ENCODE assay signal across 15 cellular contexts in the genomic region with DNA sequence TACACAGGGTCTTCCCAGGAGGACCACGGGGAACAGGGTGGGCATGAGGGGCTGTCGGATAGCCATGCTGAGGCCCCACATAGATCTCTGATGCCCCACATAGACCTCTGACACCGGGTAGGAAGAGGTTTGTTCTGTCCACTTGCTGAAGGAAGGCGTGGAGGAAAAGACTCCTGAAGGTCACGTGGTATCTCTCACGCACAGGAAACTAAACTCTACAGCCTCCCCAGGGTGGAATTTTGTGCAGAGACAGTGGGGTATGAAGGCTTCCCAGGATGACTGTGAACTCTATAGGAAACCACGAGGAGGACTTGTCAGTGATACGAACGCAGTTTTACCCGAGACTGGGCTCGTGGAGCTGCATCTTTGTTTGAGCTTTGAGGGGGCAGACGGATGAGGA. TPM values are rescaled to one million over a fixed set of nuclear protein-coding genes. Genes with fewer than 3 reads are reported as not detected.
DNase-seq lines count a peak whose midpoint lies in the region; ATAC-seq, FAIRE-seq and TF ChIP-seq lines count a peak whose summit lies in the region.
"Had no signal": no experiment of that assay in that cellular context is flagged by ENCODE, and none has a peak within 500 bp of the region (broad histone marks: within the 10 kb centered on the region; RNA-seq: fewer than 3 reads in every experiment).

No MANE protein-coding gene starts in this region.

- H3K4me1 Mint-ChIP-seq in mesothelial cell of epicardium = peaks cover 16% of the 10 kb centered on the region

- no peak overlapping the region for H2AFZ ChIP-seq in HepG2 (ENCODE audit: low read length)

- POLR2A ChIA-PET in HepG2 (lab: Yijun Ruan, JAX) = no interaction called here

- TF ChIP-seq POLR2A in HepG2 (IDR thresholded peaks at IDR 0.05; ENCODE audit: insufficient read depth in 1 of 2, low read depth in 2 of 2, low read length in 2 of 2) = no peak
- no peak for TF ChIP-seq POLR2A in right lobe of liver (IDR thresholded peaks at IDR 0.05)

- FAIRE-seq in HepG2 (lab: Jason Lieb, UNC) = no peak
- FAIRE-seq: islet of Langerhans had no signal

- DNase-seq in HepG2 (ENCODE audit: low spot score) (no peak), right lobe of liver (no peak), dermis blood vessel endothelial cell (peak; percentile 67), mesothelial cell of epicardium (ENCODE audit: low spot score in 2 of 2, unreplicated experiment in 2 of 2) (no peak), NCI-H446 treated with DMSO at 0.1 percent for 48 hours (lab: John Stamatoyannopoulos, UW) (no peak), SHP77 (lab: John Stamatoyannopoulos, UW) (no peak)
- DNase-seq: Karpas-422, NCI-H1417 treated with DMSO at 0.1 percent for 48 hours had no signal

- H3K27me3 ChIP-seq in HepG2 (ENCODE audit: control insufficient read depth in 1 of 2, insufficient read depth in 2 of 2, low read length in 2 of 2) = peaks cover 0 to under 1% of the 10 kb centered on the region in 2 experiments; a peak in 1 of 5 replicates
- H3K27me3 ChIP-seq in right lobe of liver = no peaks in the 10 kb centered on the region

- no peak for TF ChIP-seq EP300 in HepG2 (IDR thresholded peaks at IDR 0.05; ENCODE audit: low read depth in 2 of 2, low read length in 2 of 2)
- no peak for TF ChIP-seq EP300 in HepG2 (CRISPR knock-in tag; IDR thresholded peaks at IDR 0.05; ENCODE audit: borderline replicate concordance)

- H3K79me2 ChIP-seq in HepG2 (ENCODE audit: insufficient read depth, low read length) = no peaks in the 10 kb centered on the region

- H3K27ac ChIP-seq in HepG2 (ENCODE audit: extremely low read length, insufficient read depth, low read length) = no peak overlapping the region
- H3K27ac ChIP-seq in right lobe of liver = no peak overlapping the region
- H3K27ac ChIP-seq: HL-60 had no signal

- peak overlapping the region; percentile 64 for H3K4me2 ChIP-seq in HepG2 (ENCODE audit: low read depth, low read length)

- peak overlapping the region; percentile 2 for H3K4me3 Mint-ChIP-seq in mesothelial cell of epicardium

- in situ Hi-C loops in HepG2 (cut with HindIII; ENCODE audit: extremely low pct_ligation_motif_present, low pct_unique_long_range_greater_than_20kb) = no loop called here

- H3K9me3 ChIP-seq in HepG2 (ENCODE audit: low read length) (no peaks in the 10 kb centered on the region), right lobe of liver (no peaks in the 10 kb centered on the region)
- H3K9me3 ChIP-seq: mucosa of descending colon had no signal

- TF ChIP-seq RAD21 in HepG2 (CRISPR knock-in tag; IDR thresholded peaks at IDR 0.05) = no peak

- no peaks in the 10 kb centered on the region for H3K9me3 Mint-ChIP-seq in mesothelial cell of epicardium

- H3K36me3 ChIP-seq in HepG2 (replicated peaks in 1 of 2; ENCODE audit: control insufficient read depth in 1 of 2, insufficient read depth in 2 of 2, low read length in 2 of 2) = no peaks in the 10 kb centered on the region
- H3K36me3 ChIP-seq in right lobe of liver = no peaks in the 10 kb centered on the region

- WGBS in HepG2 (ENCODE audit: low lambda C conversion rate) = 19% methylated on average over 12 of the region's 12 CpGs
- 66% methylated on average over 6 of the region's 12 CpGs for WGBS in right lobe of liver (ENCODE audit: insufficient coverage, low coverage, low lambda C conversion rate, missing lambda C conversion rate)

- H4K20me1 ChIP-seq in HepG2 (ENCODE audit: insufficient read depth, low read length) = no peaks in the 10 kb centered on the region

- intact Hi-C loops in HepG2 (cut with micrococcal nuclease; ENCODE audit: unreplicated experiment) = no loop called here
- intact Hi-C loops in right lobe of liver (cut with DNase I) = no loop called here

- no peak for TF ChIP-seq CTCF in HepG2 (CRISPR knock-in tag; IDR thresholded peaks at IDR 0.05)
- no peak for TF ChIP-seq CTCF in right lobe of liver (IDR thresholded peaks at IDR 0.05)
- no peak for TF ChIP-seq CTCF in mesothelial cell of epicardium (IDR thresholded peaks at IDR 0.05; ENCODE audit: unreplicated experiment)

- H3K4me1 ChIP-seq in HepG2 (ENCODE audit: insufficient read depth, low read length) = peaks cover 46% of the 10 kb centered on the region
- H3K4me1 ChIP-seq in right lobe of liver = no peaks in the 10 kb centered on the region

- H3K9ac ChIP-seq in HepG2 (ENCODE audit: insufficient read depth, low read depth, low read length) = no peak overlapping the region

- CTCF ChIA-PET in HepG2 (lab: Yijun Ruan, JAX; ENCODE audit: low intra/inter-chr PET ratio, low total read pairs) = no interaction called here

- peaks cover 13% of the 10 kb centered on the region for H3K27me3 Mint-ChIP-seq in mesothelial cell of epicardium (ENCODE audit: low read depth)

- H3K4me3 ChIP-seq in HepG2 (replicated peaks in 1 of 3; ENCODE audit: insufficient read depth in 1 of 3, low read depth in 2 of 3, low read length in 3 of 3) (peak overlapping the region in 1 of 3 experiments; percentile 29; a peak in 2 of 6 replicates), right lobe of liver (no peak overlapping the region)
- H3K4me3 ChIP-seq: mucosa of descending colon had no signal

- H3K27ac Mint-ChIP-seq in mesothelial cell of epicardium = no peak overlapping the region

- H3K36me3 Mint-ChIP-seq in mesothelial cell of epicardium = no peaks in the 10 kb centered on the region

- BruUV-seq in HepG2 (replicated peaks; lab: Mats Ljungman, UMichigan) = no TSS peak

- ATAC-seq in HepG2 (no peak), right lobe of liver (no peak), HG02798 (IDR thresholded peaks at IDR 0.05; ENCODE audit: poor library complexity, unreplicated experiment) (no peak), HG02884 (IDR thresholded peaks at IDR 0.05; ENCODE audit: unreplicated experiment) (no peak)

RNA-seq across cellular contexts. Expression of gene EVI5L, which starts 2.8 kb away (rescaled TPM):
- total RNA-seq in HepG2 (2016; rRNA removed; fragmentation: Illumina TruSeq; extraction: Trizol) (1.3 and 1.7 TPM in 2 replicates), right lobe of liver (1 to 10 TPM; 3.7 to 6.3 (median 4.9) TPM), dermis blood vessel endothelial cell (12.6 and 16.5 TPM in 2 replicates), mesothelial cell of epicardium (18.5 to 21.7 TPM (median 19.5 TPM) in 3 replicates)
- total RNA-seq in HepG2 (2016; cell fraction: cytosol; rRNA removed; fragmentation: Illumina TruSeq; extraction: Trizol; ENCODE audit: low read depth) = 0.61 and 0.62 TPM in 2 replicates
- 1.1 and 1.6 TPM in 2 replicates for total RNA-seq in HepG2 (2016; cell fraction: insoluble cytoplasmic fraction; rRNA removed; fragmentation: Illumina TruSeq; extraction: Trizol)
- total RNA-seq in HepG2 (2016; cell fraction: membrane; rRNA removed; fragmentation: Illumina TruSeq; extraction: Trizol) = 1.6 and 1.7 TPM in 2 replicates
- total RNA-seq in HepG2 (2016; cell fraction: nucleus; rRNA removed; fragmentation: Illumina TruSeq; extraction: Trizol) = 1.2 and 1.7 TPM in 2 replicates
- 2.4 and 3.1 TPM in 2 replicates for polyA plus RNA-seq in HepG2 (2011; rRNA removed)
- 2.1 and 2.9 TPM in 2 replicates for polyA plus RNA-seq in HepG2 (2011; cell fraction: cytosol; rRNA removed)
- 8.0 and 8.2 TPM in 2 replicates for polyA plus RNA-seq in HepG2 (2011; cell fraction: nucleus; rRNA removed)
- 3.2 TPM in 2 replicates for polyA plus RNA-seq in HepG2 (2012)
- 0.58 and 0.84 TPM in 2 replicates for polyA plus RNA-seq in HepG2 (2016; cell fraction: cytosol; fragmentation: Illumina TruSeq; extraction: Trizol; ENCODE audit: low read depth)
- polyA plus RNA-seq in HepG2 (2016; cell fraction: insoluble cytoplasmic fraction; fragmentation: Illumina TruSeq; extraction: Trizol; ENCODE audit: low read depth) = 1.7 and 2.0 TPM in 2 replicates
- polyA plus RNA-seq in HepG2 (2016; cell fraction: membrane; fragmentation: Illumina TruSeq; extraction: Trizol; ENCODE audit: low read depth) = 1.4 and 1.6 TPM in 2 replicates
- 3.6 and 4.8 TPM in 2 replicates for polyA plus RNA-seq in HepG2 (2016; cell fraction: nucleus; fragmentation: Illumina TruSeq; extraction: Trizol; ENCODE audit: insufficient read depth, low read depth)
- 6.3 and 14.8 TPM in 2 replicates for polyA minus RNA-seq in HepG2 (2011; rRNA and poly(A)+ RNA removed; ENCODE audit: low replicate concordance)
- 1.1 and 1.3 TPM in 2 replicates for polyA minus RNA-seq in HepG2 (2011; cell fraction: cytosol; rRNA and poly(A)+ RNA removed)
- 1.9 and 2.9 TPM in 2 replicates for polyA minus RNA-seq in HepG2 (2011; cell fraction: nucleus; rRNA and poly(A)+ RNA removed)

RNA-seq across cellular contexts. Expression of gene PRR36, which starts 41.4 kb away (rescaled TPM):
- total RNA-seq in HepG2 (2016; rRNA removed; fragmentation: Illumina TruSeq; extraction: Trizol) (0.07 TPM in 2 replicates), right lobe of liver (under 1 TPM in 4 of 6 experiments, not detected in 2; 0.07 to 0.37 (median 0.12) TPM), dermis blood vessel endothelial cell (not detected in 2 replicates), mesothelial cell of epicardium (23.4 to 25.1 TPM (median 24.0 TPM) in 3 replicates)
- total RNA-seq in HepG2 (2016; cell fraction: cytosol; rRNA removed; fragmentation: Illumina TruSeq; extraction: Trizol; ENCODE audit: low read depth) = 0.30 TPM in 1 of 2 replicates, not detected in the other
- total RNA-seq in HepG2 (2016; cell fraction: insoluble cytoplasmic fraction; rRNA removed; fragmentation: Illumina TruSeq; extraction: Trizol) = 0.09 and 0.30 TPM in 2 replicates
- 0.15 and 0.17 TPM in 2 replicates for total RNA-seq in HepG2 (2016; cell fraction: membrane; rRNA removed; fragmentation: Illumina TruSeq; extraction: Trizol)
- total RNA-seq in HepG2 (2016; cell fraction: nucleus; rRNA removed; fragmentation: Illumina TruSeq; extraction: Trizol) = 0.09 and 0.22 TPM in 2 replicates
- 0.17 TPM in 2 replicates for polyA plus RNA-seq in HepG2 (2011; rRNA removed)
- polyA plus RNA-seq in HepG2 (2011; cell fraction: cytosol; rRNA removed) = 0.05 and 0.13 TPM in 2 replicates
- 0.73 and 1.3 TPM in 2 replicates for polyA plus RNA-seq in HepG2 (2011; cell fraction: nucleus; rRNA removed)
- 1.5 and 1.8 TPM in 2 replicates for polyA plus RNA-seq in HepG2 (2012)
- polyA plus RNA-seq in HepG2 (2016; cell fraction: cytosol; fragmentation: Illumina TruSeq; extraction: Trizol; ENCODE audit: low read depth) = 0.23 and 0.25 TPM in 2 replicates
- 0.54 and 0.83 TPM in 2 replicates for polyA plus RNA-seq in HepG2 (2016; cell fraction: insoluble cytoplasmic fraction; fragmentation: Illumina TruSeq; extraction: Trizol; ENCODE audit: low read depth)
- 0.34 and 0.41 TPM in 2 replicates for polyA plus RNA-seq in HepG2 (2016; cell fraction: membrane; fragmentation: Illumina TruSeq; extraction: Trizol; ENCODE audit: low read depth)
- polyA plus RNA-seq in HepG2 (2016; cell fraction: nucleus; fragmentation: Illumina TruSeq; extraction: Trizol; ENCODE audit: insufficient read depth, low read depth) = 1.3 and 1.5 TPM in 2 replicates
- polyA minus RNA-seq in HepG2 (2011; rRNA and poly(A)+ RNA removed; ENCODE audit: low replicate concordance) = 0.34 TPM in 1 of 2 replicates, not detected in the other
- 0.97 and 1.1 TPM in 2 replicates for polyA minus RNA-seq in HepG2 (2011; cell fraction: cytosol; rRNA and poly(A)+ RNA removed)
- 0.25 and 0.26 TPM in 2 replicates for polyA minus RNA-seq in HepG2 (2011; cell fraction: nucleus; rRNA and poly(A)+ RNA removed)

RNA-seq across cellular contexts. Expression of gene LRRC8E, which starts 55.5 kb away (rescaled TPM):
- 4.0 and 8.0 TPM in 2 replicates for total RNA-seq in HepG2 (2016; rRNA removed; fragmentation: Illumina TruSeq; extraction: Trizol)
- 0.97 and 1.0 TPM in 2 replicates for total RNA-seq in HepG2 (2016; cell fraction: cytosol; rRNA removed; fragmentation: Illumina TruSeq; extraction: Trizol; ENCODE audit: low read depth)
- total RNA-seq in HepG2 (2016; cell fraction: insoluble cytoplasmic fraction; rRNA removed; fragmentation: Illumina TruSeq; extraction: Trizol) = 4.0 and 9.1 TPM in 2 replicates
- 2.2 and 3.4 TPM in 2 replicates for total RNA-seq in HepG2 (2016; cell fraction: membrane; rRNA removed; fragmentation: Illumina TruSeq; extraction: Trizol)
- 7.5 and 8.2 TPM in 2 replicates for total RNA-seq in HepG2 (2016; cell fraction: nucleus; rRNA removed; fragmentation: Illumina TruSeq; extraction: Trizol)
- 10.3 and 14.6 TPM in 2 replicates for polyA plus RNA-seq in HepG2 (2011; rRNA removed)
- 6.6 and 7.8 TPM in 2 replicates for polyA plus RNA-seq in HepG2 (2011; cell fraction: cytosol; rRNA removed)
- polyA plus RNA-seq in HepG2 (2011; cell fraction: nucleus; rRNA removed) = 7.6 and 8.4 TPM in 2 replicates
- polyA plus RNA-seq in HepG2 (2012) = 10.1 and 12.0 TPM in 2 replicates
- polyA plus RNA-seq in HepG2 (2016; cell fraction: cytosol; fragmentation: Illumina TruSeq; extraction: Trizol; ENCODE audit: low read depth) = 0.41 and 0.42 TPM in 2 replicates
- polyA plus RNA-seq in HepG2 (2016; cell fraction: insoluble cytoplasmic fraction; fragmentation: Illumina TruSeq; extraction: Trizol; ENCODE audit: low read depth) = 2.8 and 3.6 TPM in 2 replicates
- 0.65 and 1.00 TPM in 2 replicates for polyA plus RNA-seq in HepG2 (2016; cell fraction: membrane; fragmentation: Illumina TruSeq; extraction: Trizol; ENCODE audit: low read depth)
- polyA plus RNA-seq in HepG2 (2016; cell fraction: nucleus; fragmentation: Illumina TruSeq; extraction: Trizol; ENCODE audit: insufficient read depth, low read depth) = 8.0 and 10.3 TPM in 2 replicates
- 13.5 and 26.2 TPM in 2 replicates for polyA minus RNA-seq in HepG2 (2011; rRNA and poly(A)+ RNA removed; ENCODE audit: low replicate concordance)
- 10.5 and 13.4 TPM in 2 replicates for polyA minus RNA-seq in HepG2 (2011; cell fraction: cytosol; rRNA and poly(A)+ RNA removed)
- polyA minus RNA-seq in HepG2 (2011; cell fraction: nucleus; rRNA and poly(A)+ RNA removed) = 5.5 and 7.0 TPM in 2 replicates
- total RNA-seq in right lobe of liver = 1 to 10 TPM; 1.5 to 9.6 (median 3.5) TPM
- total RNA-seq in dermis blood vessel endothelial cell = 0.51 TPM in 2 replicates
- 4.3 to 5.2 TPM (median 4.9 TPM) in 3 replicates for total RNA-seq in mesothelial cell of epicardium
- total RNA-seq: activated CD8-positive, alpha-beta memory T cell treated with anti-CD3 and anti-CD28 coated beads for 36 hours; OCI-LY7 had no signal

Comparison
In these comparisons a context has a peak if more than half of its experiments do, and no peak if none do; other contexts are left out.
1. RNA of gene PRR36, which starts 41.4 kb away (total RNA-seq): 23.4 to 25.1 TPM in mesothelial cell of epicardium; 0.07 to 0.37 TPM in right lobe of liver, 0.07 to 0.30 TPM in HepG2 and not detected in dermis blood vessel endothelial cell; every median in the first group is over 10 times any median in the second.